In the genomic region with DNA sequence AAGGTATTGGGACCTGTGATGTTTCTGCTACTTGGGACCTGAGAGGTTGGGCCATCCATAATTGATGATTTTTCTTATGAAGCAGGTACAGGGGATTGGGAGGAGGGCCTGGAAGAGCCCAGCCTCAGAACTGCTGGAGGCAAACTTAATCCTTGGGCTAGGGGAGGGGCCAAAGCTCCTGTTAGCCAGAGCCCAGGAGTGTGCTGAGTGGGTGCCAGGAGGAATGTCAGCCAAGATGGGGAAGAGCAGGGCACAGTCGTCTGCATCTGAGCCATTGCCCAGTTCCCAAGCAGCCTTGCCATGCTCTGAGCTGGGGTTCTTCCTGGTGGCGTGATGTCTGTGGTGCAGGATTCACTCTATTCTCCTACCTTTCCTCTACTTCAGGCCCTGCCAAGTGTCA, we compare ENCODE assay signal across 1 cellular context.
TF ChIP-seq lines count a peak whose summit lies in the region.

No MANE protein-coding gene starts in this region.

TF ChIP-seq in K562, 482 proteins besides CTCF, POLR2A, EP300 and RAD21:
- TF ChIP-seq MECOM (CRISPR knock-in tag; IDR thresholded peaks at IDR 0.05) = no peak
- TF ChIP-seq CXXC5 (CRISPR knock-in tag; IDR thresholded peaks at IDR 0.05) = no peak
- 0 out of 2 replicates have a peak, but pooled peaks have one; percentile 23 for TF ChIP-seq GABPB1 (CRISPR knock-in tag; IDR thresholded peaks at IDR 0.05)
